In the genomic region with DNA sequence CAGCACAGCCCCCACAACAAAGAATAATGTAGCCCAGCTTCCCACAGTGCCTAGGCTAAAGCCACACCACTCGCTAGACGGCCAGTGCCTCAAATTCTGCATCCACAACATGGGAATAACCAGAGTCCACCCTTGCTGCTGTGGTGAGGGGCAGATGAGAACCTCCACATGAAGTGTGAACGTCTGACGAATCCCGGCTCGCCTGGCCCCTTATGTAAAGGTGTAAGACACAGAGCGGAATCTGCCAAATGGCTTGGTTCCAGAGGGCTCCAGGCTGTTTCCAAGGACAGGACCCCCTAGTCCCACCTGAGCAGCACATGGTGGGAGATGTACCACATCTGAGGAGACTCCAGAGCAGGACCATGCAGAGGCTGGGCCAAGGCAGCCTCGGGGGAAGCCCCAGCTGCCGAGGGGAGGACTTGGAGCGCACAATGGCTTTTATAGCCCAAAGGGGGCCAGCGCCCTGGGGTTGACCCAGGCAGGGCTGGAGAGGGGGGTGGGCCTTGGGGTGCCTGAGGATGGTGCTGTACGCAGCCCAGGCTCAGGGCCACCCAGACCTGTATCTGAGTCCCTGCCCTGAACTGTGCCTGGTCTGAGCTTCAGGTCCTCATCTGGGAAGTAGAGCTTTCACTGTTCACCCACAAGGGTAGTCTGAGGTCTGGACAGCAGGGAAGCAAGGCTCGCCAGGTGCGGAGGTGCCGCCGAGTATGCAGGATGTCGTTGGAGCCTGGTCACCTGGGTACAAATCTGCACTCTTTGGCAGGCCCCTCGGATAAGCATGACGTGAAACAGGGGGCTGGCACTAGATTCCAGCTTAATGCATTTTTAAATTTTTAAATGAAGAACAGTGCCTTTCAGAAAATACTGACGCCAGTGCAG, we compare ENCODE assay signal across 12 cellular contexts.
"Had no signal": no experiment of that assay in that cellular context is flagged by ENCODE, and none has a peak within 500 bp of the region (broad histone marks: within the 10 kb centered on the region; RNA-seq: fewer than 3 reads in every experiment).

No MANE protein-coding gene starts in this region.

- DNase-seq: activated CD4-positive, alpha-beta T cell treated with anti-CD3 and anti-CD28 coated beads, Interleukin-2, amount 50 U/mL, for 4 hours; activated CD4-positive, CD25-positive, alpha-beta regulatory T cell treated with anti-CD3 and anti-CD28 coated beads, Interleukin-2, amount 50 U/mL, for 72 hours; activated effector memory CD4-positive, alpha-beta T cell treated with Interleukin-2 at 50 U/mL for 16 hours; activated T-cell treated with anti-CD3 and anti-CD28 coated beads, Interleukin-2, amount 50 U/mL, for 24 hours; foreskin melanocyte; left ventricle myocardium inferior; spleen; stimulated activated CD4-positive, alpha-beta T cell treated with anti-CD3 and anti-CD28 coated beads, Interleukin-1b, Interleukin-23, amount 100 ng/mL, for 48 hours; stimulated activated naive CD4-positive, alpha-beta T cell treated with Interleukin-2 at 50 U/mL for 16 hours had no signal

- H3K36me3 ChIP-seq: heart left ventricle, neutrophil, spleen, uterus had no signal

- H3K27ac ChIP-seq: left ventricle myocardium inferior, neutrophil, spleen, uterus had no signal

- H3K4me3 ChIP-seq: heart left ventricle, left ventricle myocardium inferior, spleen, uterus had no signal

- H3K27me3 ChIP-seq: heart left ventricle, neutrophil, spleen, uterus had no signal

- H3K4me1 ChIP-seq: uterus had no signal

- H3K9me3 ChIP-seq: neutrophil, uterus had no signal
